8 cellular contexts compared by ENCODE assay signal in genomic region chr20:36951977-36952738, GRCh38. TPM values are rescaled to one million over a fixed set of nuclear protein-coding genes. Genes with fewer than 3 reads are reported as not detected.
DNase-seq lines count a peak whose midpoint lies in the region; ATAC-seq and TF ChIP-seq lines count a peak whose summit lies in the region.

No MANE protein-coding gene starts in this region.

- H3K9me3 ChIP-seq in SU-DHL-6 (ENCODE audit: insufficient read depth, low read length) (no peaks in the 10 kb centered on the region), gastrocnemius medialis (no peaks in the 10 kb centered on the region)

- intact Hi-C loops in gastrocnemius medialis (cut with DNase I; ENCODE audit: low total_unique reads): loop anchor here (5.0 kb wide), 1 partner anchor 145 kb away; the partner anchor contains the start of gene RBL1

- DNase-seq in fibroblast of villous mesenchyme (ENCODE audit: low read depth) (no peak), gastrocnemius medialis (no peak), D341Med (ENCODE audit: low spot score) (no peak), mucosa of gallbladder (ENCODE audit: low spot score) (no peak), NCI-H526 (lab: John Stamatoyannopoulos, UW) (no peak)
- DNase-seq in stimulated activated CD8-positive, alpha-beta memory T cell treated with anti-CD3 and anti-CD28 coated beads, Interleukin-4, amount 100 ng/mL, for 48 hours: no peak

- no peaks in the 10 kb centered on the region for H3K27me3 ChIP-seq in SU-DHL-6 (ENCODE audit: low read length)
- H3K27me3 ChIP-seq in gastrocnemius medialis: no peaks in the 10 kb centered on the region

- ATAC-seq in GM19452 (IDR thresholded peaks at IDR 0.05; ENCODE audit: unreplicated experiment): peak; percentile 3
- ATAC-seq in gastrocnemius medialis: peak in 1 of 2 donors; percentile 3

- peak overlapping the region; percentile 73 for H3K4me3 ChIP-seq in SU-DHL-6 (ENCODE audit: insufficient read depth, low read length, poor library complexity, severe bottlenecking)
- peak overlapping the region; percentile 88 for H3K4me3 ChIP-seq in fibroblast of villous mesenchyme (ENCODE audit: low read depth, low read length)
- H3K4me3 ChIP-seq in gastrocnemius medialis: peak overlapping the region; percentile 89 to 100 (median 98)

- H3K9me2 ChIP-seq in SU-DHL-6 (replicated peaks; ENCODE audit: insufficient read depth, low read length): no peaks in the 10 kb centered on the region

- H2AFZ ChIP-seq in SU-DHL-6 (ENCODE audit: low read depth, low read length, severe bottlenecking): peak overlapping the region; percentile 94

- peaks cover 18% of the 10 kb centered on the region for H3K79me2 ChIP-seq in SU-DHL-6 (ENCODE audit: insufficient read depth, low read length)

- TF ChIP-seq POLR2A in gastrocnemius medialis (IDR thresholded peaks at IDR 0.05): no peak

- H3K36me3 ChIP-seq in SU-DHL-6 (ENCODE audit: low read length) (no peaks in the 10 kb centered on the region), gastrocnemius medialis (no peaks in the 10 kb centered on the region)

- H3K27ac ChIP-seq in SU-DHL-6 (ENCODE audit: low read depth, low read length): 0 out of 2 replicates have a peak overlapping the region, but pooled peaks have one; percentile 33
- peak overlapping the region; percentile 71 to 98 (median 91) for H3K27ac ChIP-seq in gastrocnemius medialis

- H3F3A ChIP-seq in SU-DHL-6 (ENCODE audit: insufficient read depth): peaks cover 3% of the 10 kb centered on the region; the same call in 1 of the 2 replicates

- peak overlapping the region; percentile 91 for H3K9ac ChIP-seq in SU-DHL-6 (ENCODE audit: low read length)

- H4K20me1 ChIP-seq in SU-DHL-6 (ENCODE audit: low read depth, low read length): no peaks in the 10 kb centered on the region

- H3K4me2 ChIP-seq in SU-DHL-6 (ENCODE audit: low read depth, low read length, poor library complexity, severe bottlenecking): peak overlapping the region; percentile 79

- in situ Hi-C loops in gastrocnemius medialis (cut with MboI; ENCODE audit: low sequenced_read_pairs in 4 of 4): no loop called here

- no peak for TF ChIP-seq CTCF in SU-DHL-6 (IDR thresholded peaks at IDR 0.05; ENCODE audit: insufficient read depth, low read length, poor library complexity, severe bottlenecking)
- TF ChIP-seq CTCF in fibroblast of villous mesenchyme (IDR thresholded peaks at IDR 0.05; ENCODE audit: insufficient read depth, low read depth, low read length): no peak
- no peak for TF ChIP-seq CTCF in gastrocnemius medialis (IDR thresholded peaks at IDR 0.05 in 4 of 5, conservative IDR thresholded peaks at IDR 0.05 in 1 of 5)

- peaks cover 5 to 25% of the 10 kb centered on the region in 2 donors for H3K4me1 ChIP-seq in gastrocnemius medialis

RNA-seq across cellular contexts. Expression of gene SAMHD1, which starts 0.7 kb away (rescaled TPM):
- total RNA-seq in fibroblast of villous mesenchyme: 39.9 and 75.1 TPM in 2 replicates
- total RNA-seq in gastrocnemius medialis: 10 to 100 TPM; 37.5 to 84.1 (median 69.4) TPM
- total RNA-seq in mucosa of gallbladder: 80.2 TPM
